Comparison of ENCODE assay signal across 11 cellular contexts in the genomic region with DNA sequence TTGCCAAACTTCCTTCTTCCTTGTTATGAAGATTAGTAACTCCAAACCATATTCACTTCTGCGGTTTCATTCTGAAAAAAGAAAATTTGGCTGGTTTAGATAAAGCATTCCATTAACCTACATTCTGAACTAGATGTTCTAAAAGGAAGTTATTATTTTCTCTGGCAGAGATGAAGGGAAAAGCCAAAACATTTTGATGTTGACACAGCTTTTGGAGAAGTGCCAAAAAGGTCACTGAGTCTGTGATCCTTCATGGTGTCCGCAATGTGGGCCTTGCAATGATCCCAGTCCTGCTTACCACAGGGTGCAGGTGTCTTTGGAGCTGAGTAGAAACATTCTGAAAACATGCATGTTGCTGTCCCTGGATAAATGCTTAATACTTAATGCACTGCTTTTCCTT. TPM values are rescaled to one million over a fixed set of nuclear protein-coding genes. Genes with fewer than 3 reads are reported as not detected.
DNase-seq lines count a peak whose midpoint lies in the region; ATAC-seq, FAIRE-seq and TF ChIP-seq lines count a peak whose summit lies in the region.
"Had no signal": no experiment of that assay in that cellular context is flagged by ENCODE, and none has a peak within 500 bp of the region (broad histone marks: within the 10 kb centered on the region; RNA-seq: fewer than 3 reads in every experiment).

No MANE protein-coding gene starts in this region.

- no peak for ATAC-seq in A549
- ATAC-seq in left colon, result peak; percentile 22
- ATAC-seq in HG03432 (IDR thresholded peaks at IDR 0.05; ENCODE audit: unreplicated experiment), result no peak
- no peak for ATAC-seq in GM19035 (IDR thresholded peaks at IDR 0.05; ENCODE audit: unreplicated experiment)

- POLR2A ChIA-PET in A549 (lab: Yijun Ruan, JAX), result interaction anchor here (0.6 kb wide), 1 partner anchor 318 kb away, joined by 3 read pairs; no protein-coding TSS in a partner anchor

- TF ChIP-seq CTCF in A549 (IDR thresholded peaks at IDR 0.05), result no peak
- no peak for TF ChIP-seq CTCF in astrocyte of the spinal cord (IDR thresholded peaks at IDR 0.05; ENCODE audit: low read depth, low read length)
- no peak for TF ChIP-seq CTCF in GM13977 (IDR thresholded peaks at IDR 0.05; ENCODE audit: extremely low read depth, insufficient read depth, missing control alignments)

- no peak for TF ChIP-seq RAD21 in A549 (conservative IDR thresholded peaks at IDR 0.05 in 1 of 2, IDR thresholded peaks at IDR 0.05 in 1 of 2)

- DNase-seq in A549 (ENCODE audit: low read depth in 1 of 2, low spot score in 1 of 2) (peak in 1 of 2 experiments; percentile 18), LHCN-M2 (ENCODE audit: low read depth) (peak; percentile 96), astrocyte of the spinal cord (ENCODE audit: low read depth, low spot score) (peak; percentile 96), left colon (no peak), GM13977 (ENCODE audit: low spot score) (no peak)
- no peak for DNase-seq in stimulated activated CD4-positive, alpha-beta T cell treated with anti-CD3 and anti-CD28 coated beads, Interleukin-4, amount 100 ng/mL, for 1 hour
- DNase-seq: activated gamma-delta T cell, lower lobe of right lung, NCI-H446 treated with DMSO at 0.1 percent for 48 hours had no signal

- CTCF ChIA-PET in A549 (lab: Yijun Ruan, JAX), result no interaction called here

- intact Hi-C loops in left colon (cut with DNase I, micrococcal nuclease), result no loop called here

- FAIRE-seq in A549 (lab: Jason Lieb, UNC), result no peak

- H3K4me2 ChIP-seq in A549, result peak overlapping the region; percentile 48

- in situ Hi-C loops in astrocyte of the spinal cord (cut with HindIII; ENCODE audit: low sequenced_read_pairs), result no loop called here
- in situ Hi-C loops in GM13977 (cut with MboI; ENCODE audit: low pct_unique_long_range_greater_than_20kb, low sequenced_read_pairs, unreplicated experiment), result no loop called here

- H3K4me1 ChIP-seq in A549, result peaks cover 23% of the 10 kb centered on the region

- no peaks in the 10 kb centered on the region for H3K9me3 ChIP-seq in A549
- H3K9me3 ChIP-seq: lower lobe of right lung had no signal

- H3K27ac ChIP-seq in A549, result peak overlapping the region; percentile 60 to 63; a peak in 3 of 6 replicates

- H3K4me3 ChIP-seq in A549 (no peak overlapping the region), astrocyte of the spinal cord (ENCODE audit: low read depth, low read length) (no peak overlapping the region)
- H3K4me3 ChIP-seq: lower lobe of right lung had no signal

- no peak for TF ChIP-seq POLR2A in A549 (IDR thresholded peaks at IDR 0.05; ENCODE audit: low read length)

- 52% methylated on average over 2 of the region's 2 CpGs for WGBS in A549 (ENCODE audit: missing lambda C conversion rate)

- no peak for TF ChIP-seq EP300 in A549 (IDR thresholded peaks at IDR 0.05)

TF ChIP-seq in A549, 52 proteins besides CTCF, POLR2A, EP300 and RAD21:
- no peak for TF ChIP-seq ZC3H11A (IDR thresholded peaks at IDR 0.05)

RNA-seq across cellular contexts. Expression of gene CXCL8, which starts 36.0 kb away (rescaled TPM):
- polyA plus RNA-seq in A549 (2011; rRNA removed), result 57.2 and 87.7 TPM in 2 replicates
- polyA plus RNA-seq in A549 (2012; cell fraction: cytosol; rRNA removed), result 7.3 and 9.1 TPM in 2 replicates
- 3.4 and 7.2 TPM in 2 replicates for polyA plus RNA-seq in A549 (2012; cell fraction: nucleus; rRNA removed)
- polyA plus RNA-seq in A549 (2017; fragmentation: RNase III; extraction: RNeasy Plus Mini Kit Qiagen cat#74134 plus additional on column Dnase treatment), result 4.0 to 5.6 TPM (median 4.4 TPM) in 3 replicates
- 20.2 and 42.4 TPM in 2 replicates for polyA minus RNA-seq in A549 (2011; rRNA and poly(A)+ RNA removed)
- 3.2 and 5.9 TPM in 2 replicates for total RNA-seq in LHCN-M2 (2014; rRNA removed)
- polyA plus RNA-seq in LHCN-M2 (2012), result 30.8 TPM
- total RNA-seq in left colon, result 1 to 10 TPM; 1.8 to 1.9 TPM

Comparison
In these comparisons a context has a peak if more than half of its experiments do, and no peak if none do; other contexts are left out.
1. DNase-seq: peak in LHCN-M2 (single experiment) and astrocyte of the spinal cord (single experiment); none in left colon (0 of 2), stimulated activated CD4-positive, alpha-beta T cell treated with anti-CD3 and anti-CD28 coated beads, Interleukin-4, amount 100 ng/mL, for 1 hour (single experiment) and GM13977 (single experiment).